ENCODE assay signal across 12 cellular contexts in genomic region chr1:233424727-233425222, GRCh38.
DNase-seq lines count a peak whose midpoint lies in the region; ATAC-seq and TF ChIP-seq lines count a peak whose summit lies in the region.
"Had no signal": no experiment of that assay in that cellular context is flagged by ENCODE, and none has a peak within 500 bp of the region (broad histone marks: within the 10 kb centered on the region; RNA-seq: fewer than 3 reads in every experiment).

No MANE protein-coding gene starts in this region.

- H3K36me3 ChIP-seq in breast epithelium, result no peaks in the 10 kb centered on the region

- no peaks in the 10 kb centered on the region for H3K9me3 ChIP-seq in breast epithelium
- H3K9me3 ChIP-seq: testis had no signal

- ATAC-seq in sciatic nerve, result no peak

- peak; percentile 40 for TF ChIP-seq CTCF in MCF 10A (IDR thresholded peaks at IDR 0.05; ENCODE audit: unreplicated experiment)
- no peak for TF ChIP-seq CTCF in breast epithelium (IDR thresholded peaks at IDR 0.05)

- H3K36me3 Mint-ChIP-seq in MCF 10A (ENCODE audit: insufficient read depth, unreplicated experiment), result no peaks in the 10 kb centered on the region
- H3K36me3 Mint-ChIP-seq: activated naive CD4-positive, alpha-beta T cell treated with anti-CD3 and anti-CD28 coated beads, Interleukin-2, amount 10 ng/mL, durations not matched to agents 7 days and 5 days had no signal

- H3K27me3 ChIP-seq in breast epithelium, result no peaks in the 10 kb centered on the region
- H3K27me3 ChIP-seq: testis had no signal

- intact Hi-C loops in MCF 10A (cut with micrococcal nuclease) (loop anchor here (1.0 kb wide), 2 partner anchors 29 to 120 kb away; no protein-coding TSS in a partner anchor), breast epithelium (cut with DNase I; ENCODE audit: low total_unique reads) (no loop called here), sciatic nerve (cut with DNase I) (no loop called here)

- no TSS peak for BruUV-seq in MCF 10A (replicated peaks; lab: Mats Ljungman, UMichigan)

- POLR2A ChIA-PET in MCF 10A (lab: Yijun Ruan, JAX), result interaction anchor here (0.5 to 1.0 kb wide), 3 partner anchors 297 to 1053 kb away, joined by 3 to 4 read pairs (median 3); no protein-coding TSS in a partner anchor

- no peak overlapping the region for H3K4me3 ChIP-seq in breast epithelium
- H3K4me3 ChIP-seq: SK-N-MC, testis had no signal

- CTCF ChIA-PET in MCF 10A (lab: Yijun Ruan, JAX), result interaction anchor here (0.7 to 9.2 kb wide), 7 partner anchors 11 to 885 kb away, joined by 3 to 106 read pairs (median 4); no protein-coding TSS in a partner anchor

- H3K27me3 Mint-ChIP-seq in MCF 10A (ENCODE audit: insufficient read depth, unreplicated experiment), result no peaks in the 10 kb centered on the region

- H3K27ac Mint-ChIP-seq in MCF 10A (ENCODE audit: low read depth, unreplicated experiment), result no peak overlapping the region
- H3K27ac Mint-ChIP-seq: activated naive CD4-positive, alpha-beta T cell treated with anti-CD3 and anti-CD28 coated beads, Interleukin-2, amount 10 ng/mL, durations not matched to agents 7 days and 5 days had no signal

- no peaks in the 10 kb centered on the region for H3K4me1 ChIP-seq in breast epithelium
- H3K4me1 ChIP-seq: testis had no signal

- no peak overlapping the region for H3K4me3 Mint-ChIP-seq in MCF 10A (ENCODE audit: unreplicated experiment)
- H3K4me3 Mint-ChIP-seq: activated naive CD4-positive, alpha-beta T cell treated with anti-CD3 and anti-CD28 coated beads, Interleukin-2, amount 10 ng/mL, durations not matched to agents 7 days and 5 days had no signal

- no peak for TF ChIP-seq POLR2A in breast epithelium (IDR thresholded peaks at IDR 0.05)

- DNase-seq in MCF 10A (ENCODE audit: unreplicated experiment), result peak; percentile 54
- no peak for DNase-seq in breast epithelium (ENCODE audit: low spot score in 2 of 2)
- peak; percentile 2 for DNase-seq in SW480 (ENCODE audit: low spot score)
- DNase-seq in glomerular visceral epithelial cell (ENCODE audit: extremely low spot score), result peak; percentile 13
- DNase-seq in LoVo (ENCODE audit: low spot score), result no peak
- no peak for DNase-seq in iPS-NIHi11 (ENCODE audit: low spot score)
- DNase-seq in stimulated activated CD4-positive, alpha-beta T cell treated with anti-CD3 and anti-CD28 coated beads, Interleukin-12 subunit alpha, Interleukin-12 subunit beta, amount 100 ng/mL, for 4 hours, result no peak
- no peak for DNase-seq in sciatic nerve (ENCODE audit: low spot score)
- DNase-seq: activated naive CD4-positive, alpha-beta T cell treated with anti-CD3 and anti-CD28 coated beads, Interleukin-2, amount 10 ng/mL, durations not matched to agents 7 days and 5 days; NCI-H187; testis had no signal

- H3K9me3 Mint-ChIP-seq in MCF 10A (ENCODE audit: unreplicated experiment), result no peaks in the 10 kb centered on the region
- H3K9me3 Mint-ChIP-seq: activated naive CD4-positive, alpha-beta T cell treated with anti-CD3 and anti-CD28 coated beads, Interleukin-2, amount 10 ng/mL, durations not matched to agents 7 days and 5 days had no signal

- H3K27ac ChIP-seq in breast epithelium, result no peak overlapping the region
- H3K27ac ChIP-seq: SK-N-MC, testis had no signal

- peaks cover 5% of the 10 kb centered on the region for H3K4me1 Mint-ChIP-seq in MCF 10A (ENCODE audit: insufficient read depth, unreplicated experiment)
- H3K4me1 Mint-ChIP-seq: activated naive CD4-positive, alpha-beta T cell treated with anti-CD3 and anti-CD28 coated beads, Interleukin-2, amount 10 ng/mL, durations not matched to agents 7 days and 5 days had no signal

Comparison
In these comparisons a context has a peak if more than half of its experiments do, and no peak if none do; other contexts are left out.
1. DNase-seq: peak in MCF 10A (single experiment), SW480 (single experiment) and glomerular visceral epithelial cell (single experiment); none in breast epithelium (0 of 2), LoVo (single experiment), iPS-NIHi11 (single experiment), stimulated activated CD4-positive, alpha-beta T cell treated with anti-CD3 and anti-CD28 coated beads, Interleukin-12 subunit alpha, Interleukin-12 subunit beta, amount 100 ng/mL, for 4 hours (single experiment) and sciatic nerve (single experiment).